8 cellular contexts compared by ENCODE assay signal in genomic region chr3:156382458-156383346, GRCh38.
A peak's percentile ranks its signal among the peaks of the same experiment; 100 is the strongest.
DNase-seq lines count a peak whose midpoint lies in the region; ATAC-seq and TF ChIP-seq lines count a peak whose summit lies in the region.

No MANE protein-coding gene starts in this region.

- ATAC-seq in HG02678 (IDR thresholded peaks at IDR 0.05; ENCODE audit: unreplicated experiment) (peak; percentile 62), esophagus mucosa (no peak)

- H3K4me2 ChIP-seq in PC-9, result no peak overlapping the region

- H3K9me2 ChIP-seq in PC-9 (ENCODE audit: insufficient read depth), result no peaks in the 10 kb centered on the region

- no peaks in the 10 kb centered on the region for H3K36me3 ChIP-seq in PC-9 (ENCODE audit: low read depth)

- POLR2A ChIA-PET in PC-9 (lab: Charles Lee; ENCODE audit: unreplicated experiment), result interaction anchor here (0.6 kb wide), 2 partner anchors 18 to 209 kb away, joined by 3 to 7 read pairs; no protein-coding TSS in a partner anchor

- H3K9me3 Mint-ChIP-seq in endothelial cell (ENCODE audit: unreplicated experiment), result no peaks in the 10 kb centered on the region

- peaks cover 3% of the 10 kb centered on the region for H3K27me3 Mint-ChIP-seq in endothelial cell (ENCODE audit: unreplicated experiment)

- H3K36me3 Mint-ChIP-seq in endothelial cell (ENCODE audit: low read depth, unreplicated experiment), result no peaks in the 10 kb centered on the region

- no peak overlapping the region for H3K4me3 Mint-ChIP-seq in endothelial cell (ENCODE audit: unreplicated experiment)

- H3K4me1 ChIP-seq in PC-9 (replicated peaks; ENCODE audit: insufficient read depth), result no peaks in the 10 kb centered on the region

- intact Hi-C loops in PC-9 (cut with micrococcal nuclease; ENCODE audit: unreplicated experiment), result loop anchor here (5.0 to 10.0 kb wide), 2 partner anchors 122 to 230 kb away; no protein-coding TSS in a partner anchor

- no peak overlapping the region for H3K4me3 ChIP-seq in PC-9

- H3K9me3 ChIP-seq in PC-9 (ENCODE audit: insufficient read depth, low read depth), result no peaks in the 10 kb centered on the region

- BruUV-seq in PC-9 (replicated peaks; lab: Mats Ljungman, UMichigan), result no TSS peak

- no peak overlapping the region for H3K27ac ChIP-seq in PC-9

- TF ChIP-seq CTCF in PC-9 (conservative IDR thresholded peaks at IDR 0.05) (peak; percentile 82), endothelial cell (IDR thresholded peaks at IDR 0.05; ENCODE audit: unreplicated experiment) (peak; percentile 76)

- no peaks in the 10 kb centered on the region for H3K79me2 ChIP-seq in PC-9 (ENCODE audit: low read depth)

- no peak overlapping the region for H3K27ac Mint-ChIP-seq in endothelial cell (ENCODE audit: unreplicated experiment)

- no peaks in the 10 kb centered on the region for H3F3A ChIP-seq in PC-9 (ENCODE audit: insufficient read depth, low read depth)

- no peaks in the 10 kb centered on the region for H4K20me1 ChIP-seq in PC-9 (ENCODE audit: insufficient read depth)

- no peak overlapping the region for H2AFZ ChIP-seq in PC-9

- peaks cover 9% of the 10 kb centered on the region for H3K4me1 Mint-ChIP-seq in endothelial cell (ENCODE audit: unreplicated experiment)

- H3K27me3 ChIP-seq in PC-9 (ENCODE audit: insufficient read depth, low read depth), result peaks cover 9% of the 10 kb centered on the region; the same call in 1 of the 2 replicates

- CTCF ChIA-PET in PC-9 (lab: Charles Lee), result interaction anchor here (0.8 to 2.1 kb wide), 2 partner anchors 208 to 233 kb away, joined by 3 to 7 read pairs; no protein-coding TSS in a partner anchor

- DNase-seq in A172 (ENCODE audit: low spot score) (peak; percentile 49), EH (ENCODE audit: low read depth) (peak; percentile 49), PC-9 (peak in 1 of 2 experiments; percentile 25), endothelial cell (ENCODE audit: low spot score) (peak; percentile 47), renal cortical epithelial cell (ENCODE audit: low read depth) (peak; percentile 25), NCI-H2171 treated with DMSO at 0.1 percent for 48 hours (lab: John Stamatoyannopoulos, UW) (no peak)
